8 cellular contexts compared by ENCODE assay signal in the genomic region with DNA sequence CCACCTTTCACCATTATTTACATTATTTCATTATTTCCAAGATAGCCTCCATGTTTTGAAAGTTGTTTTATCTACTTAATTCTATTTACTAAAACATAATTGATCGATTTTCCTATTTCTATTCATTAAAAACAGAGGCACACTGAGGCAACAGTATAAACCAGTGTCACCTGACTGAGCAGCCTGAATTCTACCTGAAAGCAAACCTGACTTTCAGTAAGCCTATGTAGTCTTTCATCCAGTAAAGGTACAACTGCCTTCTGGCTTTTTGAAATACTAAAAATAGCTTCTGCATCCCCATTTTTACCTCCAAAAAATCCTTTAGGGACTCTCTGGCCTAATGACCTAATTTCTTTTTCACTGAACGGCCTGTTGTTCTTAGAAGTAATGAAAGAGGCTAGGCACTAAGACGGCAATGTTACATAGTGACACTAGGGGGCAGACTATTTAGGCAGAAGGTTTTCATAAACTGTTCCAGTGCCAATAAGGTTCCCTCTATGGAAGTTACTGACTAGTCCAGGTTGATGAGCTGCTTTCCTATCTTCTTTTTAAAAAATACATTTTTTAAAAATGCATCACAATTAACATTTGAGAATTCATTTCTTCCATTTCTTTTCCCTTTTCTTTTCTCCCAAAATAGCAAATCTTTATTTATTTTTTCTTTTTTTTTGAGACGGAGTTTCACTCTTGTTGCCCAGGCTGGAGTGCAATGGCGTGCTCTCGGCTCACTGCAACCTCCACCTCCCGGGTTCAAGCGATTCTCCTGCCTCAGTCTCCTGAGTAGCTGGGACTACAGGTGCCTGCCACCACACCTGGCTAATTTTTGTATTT. TPM values are rescaled to one million over a fixed set of nuclear protein-coding genes. Genes with fewer than 3 reads are reported as not detected.
DNase-seq lines count a peak whose midpoint lies in the region; ATAC-seq and TF ChIP-seq lines count a peak whose summit lies in the region.

No MANE protein-coding gene starts in this region.

- peak; percentile 72 for TF ChIP-seq CTCF in GM12874 (IDR thresholded peaks at IDR 0.05; ENCODE audit: insufficient read depth, low read depth, low read length)

- no peaks in the 10 kb centered on the region for H3K27me3 ChIP-seq in neuronal stem cell (ENCODE audit: control insufficient read depth in 3 of 3, insufficient read depth in 3 of 3, low read depth in 1 of 3, low read length in 3 of 3)

- no peaks in the 10 kb centered on the region for H3K4me1 ChIP-seq in neuronal stem cell (ENCODE audit: control insufficient read depth in 2 of 2, insufficient read depth in 1 of 2, low read depth in 1 of 2, low read length in 2 of 2)

- no peak overlapping the region for H3K4me3 ChIP-seq in neuronal stem cell (ENCODE audit: low read length in 2 of 2)

- DNase-seq in Ammon's horn (ENCODE audit: low spot score) (peak; percentile 86), NCI-H187 treated with DMSO at 0.1 percent for 48 hours (lab: John Stamatoyannopoulos, UW) (peak; percentile 35), SW480 (ENCODE audit: low spot score) (peak; percentile 75), fibroblast of peridontal ligament (ENCODE audit: extremely low read depth) (peak; percentile 85), neuronal stem cell (ENCODE audit: low spot score) (peak; percentile 38)
- no peak for DNase-seq in stimulated activated CD4-positive, alpha-beta T cell treated with anti-CD3 and anti-CD28 coated beads, Interleukin-12 subunit alpha, Interleukin-12 subunit beta, amount 100 ng/mL, for 4 hours

- H2AFZ ChIP-seq in neuronal stem cell (ENCODE audit: low read length), result no peak overlapping the region

- no peak overlapping the region for H4K8ac ChIP-seq in neuronal stem cell (ENCODE audit: low read depth, low read length)

- no peak overlapping the region for H2BK12ac ChIP-seq in neuronal stem cell (ENCODE audit: low read length)

- no peak for ATAC-seq in HG03196 (IDR thresholded peaks at IDR 0.05; ENCODE audit: unreplicated experiment)

- H2AK5ac ChIP-seq in neuronal stem cell (ENCODE audit: low read depth, low read length), result no peak overlapping the region

- no peak overlapping the region for H2BK120ac ChIP-seq in neuronal stem cell (ENCODE audit: low read depth, low read length)

- H3K4ac ChIP-seq in neuronal stem cell (ENCODE audit: low read length), result no peak overlapping the region

- no peak overlapping the region for H3K14ac ChIP-seq in neuronal stem cell (ENCODE audit: low read length)

- H3K9ac ChIP-seq in neuronal stem cell (ENCODE audit: low read depth, low read length, poor library complexity), result no peak overlapping the region

- H3K9me3 ChIP-seq in neuronal stem cell (replicated peaks in 1 of 2; ENCODE audit: control insufficient read depth in 2 of 2, insufficient read depth in 1 of 2, low read depth in 1 of 2, low read length in 2 of 2), result no peaks in the 10 kb centered on the region

- H4K91ac ChIP-seq in neuronal stem cell (ENCODE audit: low read depth, low read length, poor library complexity), result no peak overlapping the region

- peaks cover 24 to 91% of the 10 kb centered on the region in 2 donors for H3K36me3 ChIP-seq in neuronal stem cell (replicated peaks in 1 of 2; ENCODE audit: control insufficient read depth in 2 of 2, insufficient read depth in 2 of 2, low read length in 2 of 2)

- H2BK5ac ChIP-seq in neuronal stem cell (ENCODE audit: low read length), result no peak overlapping the region

- H3K23ac ChIP-seq in neuronal stem cell (ENCODE audit: low read depth, low read length, poor library complexity), result no peak overlapping the region

- H2BK15ac ChIP-seq in neuronal stem cell (ENCODE audit: low read length), result no peak overlapping the region

- H3K4me2 ChIP-seq in neuronal stem cell (ENCODE audit: insufficient read depth, low read length, poor library complexity, severe bottlenecking), result no peak overlapping the region

- no peak overlapping the region for H3K18ac ChIP-seq in neuronal stem cell (ENCODE audit: low read length)

- H3K79me1 ChIP-seq in neuronal stem cell (ENCODE audit: low read depth, low read length), result no peaks in the 10 kb centered on the region

- H3K27ac ChIP-seq in neuronal stem cell (replicated peaks; ENCODE audit: low read length), result no peak overlapping the region

- no CpG with 5 or more reads among the region's 8 CpGs for WGBS in neuronal stem cell (ENCODE audit: extremely low coverage in 2 of 2, insufficient read length in 2 of 2, insufficient replicate concordance in 1 of 2), 2 donors

RNA-seq across cellular contexts. Expression of a gene that starts 17.5 kb away (rescaled TPM):
- 108 TPM for polyA plus RNA-seq in neuronal stem cell (2013, experiment 1 of 2)
- 107 TPM for polyA plus RNA-seq in neuronal stem cell (2013, experiment 2 of 2)

RNA-seq across cellular contexts. Expression of a gene that starts 38.2 kb away (rescaled TPM):
- polyA plus RNA-seq in neuronal stem cell (2013, experiment 1 of 2), result 24.5 TPM
- polyA plus RNA-seq in neuronal stem cell (2013, experiment 2 of 2), result 24.3 TPM
